1 cellular context compared by ENCODE assay signal in genomic region chr1:3783651-3784474, GRCh38.
TF ChIP-seq lines count a peak whose summit lies in the region.

No MANE protein-coding gene starts in this region.

TF ChIP-seq in HepG2, 621 proteins besides CTCF, POLR2A, EP300 and RAD21:
- TF ChIP-seq ESRRA (CRISPR knock-in tag; IDR thresholded peaks at IDR 0.05; ENCODE audit: low read depth) (no peak), AGO2 (optimal IDR thresholded peaks at IDR 0.05; ENCODE audit: low read depth, low read length) (peak; percentile 73), RBFOX2 (IDR thresholded peaks at IDR 0.05; ENCODE audit: low read depth, low read length) (0 out of 2 replicates have a peak, but pooled peaks have one; percentile 31)
